8 cellular contexts compared by ENCODE assay signal in the genomic region with DNA sequence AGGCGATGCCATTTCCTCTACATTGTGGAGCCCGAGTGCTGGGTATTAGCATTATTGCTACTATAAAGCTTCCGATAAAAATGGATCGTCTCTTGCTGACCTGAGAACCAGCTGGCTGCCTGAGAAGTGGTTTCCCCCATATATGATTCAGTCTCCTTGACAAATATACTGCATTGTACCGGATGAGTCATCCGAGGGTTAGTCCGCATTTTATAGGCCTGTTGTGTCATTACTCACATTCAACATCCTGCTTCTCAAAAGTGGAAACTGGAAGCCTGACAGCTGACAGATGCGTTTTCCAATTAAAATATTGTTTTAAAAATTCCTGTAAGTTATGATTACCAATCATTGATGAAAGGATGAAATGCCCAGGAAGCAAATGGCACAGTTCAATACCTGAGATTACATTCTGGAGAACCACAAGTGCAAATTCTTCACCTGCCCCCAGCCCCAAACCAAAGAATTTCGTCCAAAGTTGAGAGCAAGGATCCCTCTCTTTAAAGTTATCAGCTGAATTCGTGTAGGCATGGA.
DNase-seq lines count a peak whose midpoint lies in the region; ATAC-seq, FAIRE-seq and TF ChIP-seq lines count a peak whose summit lies in the region.

No MANE protein-coding gene starts in this region.

- no peaks in the 10 kb centered on the region for H3K36me3 ChIP-seq in HepG2 (replicated peaks in 1 of 2; ENCODE audit: control insufficient read depth in 1 of 2, insufficient read depth in 2 of 2, low read length in 2 of 2)

- WGBS in HepG2 (ENCODE audit: low lambda C conversion rate), result 85% methylated on average over 10 of the region's 10 CpGs

- in situ Hi-C loops in HepG2 (cut with HindIII; ENCODE audit: extremely low pct_ligation_motif_present, low pct_unique_long_range_greater_than_20kb), result no loop called here

- H3K4me3 ChIP-seq in HepG2 (replicated peaks in 1 of 3; ENCODE audit: insufficient read depth in 1 of 3, low read depth in 2 of 3, low read length in 3 of 3), result no peak overlapping the region

- BruUV-seq in HepG2 (replicated peaks; lab: Mats Ljungman, UMichigan), result TSS peak; percentile 7

- no peaks in the 10 kb centered on the region for H3K9me3 ChIP-seq in HepG2 (ENCODE audit: low read length)

- no peak for TF ChIP-seq RAD21 in HepG2 (CRISPR knock-in tag; IDR thresholded peaks at IDR 0.05)

- H3K27me3 ChIP-seq in HepG2 (ENCODE audit: control insufficient read depth in 1 of 2, insufficient read depth in 2 of 2, low read length in 2 of 2), result no peaks in the 10 kb centered on the region

- peak; percentile 18 for DNase-seq in activated CD8-positive, alpha-beta memory T cell treated with anti-CD3 and anti-CD28 coated beads, Interleukin-2, amount 50 U/mL, for 4 hours
- no peak for DNase-seq in activated CD8-positive, alpha-beta memory T cell treated with anti-CD3 and anti-CD28 coated beads, Interleukin-2, amount 50 U/mL, for 48 hours
- DNase-seq in NCI-H226 (peak; percentile 92), HepG2 (ENCODE audit: low spot score) (peak; percentile 77), urothelium cell line (ENCODE audit: low spot score) (peak; percentile 93)

- TF ChIP-seq CTCF in HepG2 (CRISPR knock-in tag; IDR thresholded peaks at IDR 0.05), result no peak

- POLR2A ChIA-PET in HepG2 (lab: Yijun Ruan, JAX), result interaction anchor here (1.0 to 1.9 kb wide), 5 partner anchors 9 to 70 kb away, joined by 3 to 8 read pairs (median 5); no protein-coding TSS in a partner anchor

- H3K9ac ChIP-seq in HepG2 (ENCODE audit: insufficient read depth, low read depth, low read length), result no peak overlapping the region

- peak overlapping the region; percentile 84 for H3K27ac ChIP-seq in angular gyrus (ENCODE audit: low read depth, low read length)
- peak overlapping the region; percentile 11 for H3K27ac ChIP-seq in HepG2 (ENCODE audit: extremely low read length, insufficient read depth, low read length)

- TF ChIP-seq POLR2A in HepG2 (IDR thresholded peaks at IDR 0.05; ENCODE audit: insufficient read depth in 1 of 2, low read depth in 2 of 2, low read length in 2 of 2), result no peak

- FAIRE-seq in HepG2 (lab: Jason Lieb, UNC) (no peak), urothelium cell line (lab: Jason Lieb, UNC) (no peak)

- peak in 1 of 2 experiments; percentile 31; a peak in 1 of 4 replicates for TF ChIP-seq EP300 in HepG2 (IDR thresholded peaks at IDR 0.05; ENCODE audit: low read depth in 2 of 2, low read length in 2 of 2)
- no peak for TF ChIP-seq EP300 in HepG2 (CRISPR knock-in tag; IDR thresholded peaks at IDR 0.05; ENCODE audit: borderline replicate concordance)

- peaks cover 95% of the 10 kb centered on the region for H3K79me2 ChIP-seq in HepG2 (ENCODE audit: insufficient read depth, low read length)

- peak; percentile 63 for ATAC-seq in HG02642 (IDR thresholded peaks at IDR 0.05; ENCODE audit: poor library complexity, unreplicated experiment)
- no peak for ATAC-seq in HepG2
- no peak for ATAC-seq in HG03280 (IDR thresholded peaks at IDR 0.05; ENCODE audit: unreplicated experiment)

- H3K4me1 ChIP-seq in HepG2 (ENCODE audit: insufficient read depth, low read length), result peaks cover 100% of the 10 kb centered on the region

- peaks cover 18% of the 10 kb centered on the region for H4K20me1 ChIP-seq in HepG2 (ENCODE audit: insufficient read depth, low read length)

- H2AFZ ChIP-seq in HepG2 (ENCODE audit: low read length), result no peak overlapping the region

- no peak overlapping the region for H3K4me2 ChIP-seq in HepG2 (ENCODE audit: low read depth, low read length)

- intact Hi-C loops in HepG2 (cut with micrococcal nuclease; ENCODE audit: unreplicated experiment), result loop anchor here (5.0 kb wide), 1 partner anchor 64 kb away; no protein-coding TSS in a partner anchor

- CTCF ChIA-PET in HepG2 (lab: Yijun Ruan, JAX; ENCODE audit: low intra/inter-chr PET ratio, low total read pairs), result no interaction called here

TF ChIP-seq in HepG2, 621 proteins besides CTCF, POLR2A, EP300 and RAD21 (continues in another document):
- TF ChIP-seq HOMEZ (CRISPR knock-in tag; IDR thresholded peaks at IDR 0.05; ENCODE audit: low read depth) (peak; percentile 95), JUND (CRISPR knock-in tag; IDR thresholded peaks at IDR 0.05) (peak; percentile 71; the same call in 1 of the 2 replicates), ZNF720 (CRISPR knock-in tag; IDR thresholded peaks at IDR 0.05) (no peak), CBX1 (IDR thresholded peaks at IDR 0.05; ENCODE audit: low read depth) (no peak), EEA1 (CRISPR knock-in tag; IDR thresholded peaks at IDR 0.05; ENCODE audit: borderline replicate concordance) (no peak), ZNF670 (CRISPR knock-in tag; IDR thresholded peaks at IDR 0.05; ENCODE audit: borderline replicate concordance) (no peak), ZNF264 (CRISPR knock-in tag; IDR thresholded peaks at IDR 0.05) (no peak), ZNF256 (CRISPR knock-in tag; conservative IDR thresholded peaks at IDR 0.05) (no peak), SOX13 (IDR thresholded peaks at IDR 0.05) (0 out of 2 replicates have a peak, but pooled peaks have one; percentile 22), SOX13 (CRISPR knock-in tag; conservative IDR thresholded peaks at IDR 0.05 in 1 of 2, IDR thresholded peaks at IDR 0.05 in 1 of 2) (no peak), ZNF746 (CRISPR knock-in tag; IDR thresholded peaks at IDR 0.05) (no peak), FOXK1 (CRISPR knock-in tag; IDR thresholded peaks at IDR 0.05; ENCODE audit: borderline replicate concordance, low read depth) (0 out of 2 replicates have a peak, but pooled peaks have one; percentile 29), ZBTB38 (CRISPR knock-in tag; IDR thresholded peaks at IDR 0.05) (0 out of 2 replicates have a peak, but pooled peaks have one; percentile 15), ZBED4 (CRISPR knock-in tag; IDR thresholded peaks at IDR 0.05; ENCODE audit: borderline replicate concordance) (no peak), KLF16 (CRISPR knock-in tag; IDR thresholded peaks at IDR 0.05) (0 out of 4 replicates have a peak, but pooled peaks of 1 of the 2 experiments have one; percentile 21), ZNF138 (CRISPR knock-in tag; IDR thresholded peaks at IDR 0.05; ENCODE audit: low read depth) (no peak), TFAP4 (IDR thresholded peaks at IDR 0.05; ENCODE audit: borderline replicate concordance, low read depth) (peak; percentile 65; the same call in 1 of the 2 replicates)
